20 cellular contexts compared by ENCODE assay signal in genomic region chr1:1332774-1333480, GRCh38. TPM values are rescaled to one million over a fixed set of nuclear protein-coding genes. Genes with fewer than 3 reads are reported as not detected.
DNase-seq lines count a peak whose midpoint lies in the region; ATAC-seq, FAIRE-seq and TF ChIP-seq lines count a peak whose summit lies in the region.
"Had no signal": no experiment of that assay in that cellular context is flagged by ENCODE, and none has a peak within 500 bp of the region (broad histone marks: within the 10 kb centered on the region; RNA-seq: fewer than 3 reads in every experiment).

No MANE protein-coding gene starts in this region.

- no peak overlapping the region for H2BK120ac ChIP-seq in H1 (replicated peaks; ENCODE audit: low read depth, low read length)
- no peak overlapping the region for H2BK120ac ChIP-seq in trophoblast cell (ENCODE audit: insufficient read depth, low read length, poor library complexity)

- H3K4me1 ChIP-seq in H1 (replicated peaks in 1 of 4; ENCODE audit: control insufficient read depth in 3 of 4, insufficient read depth in 4 of 4, low read length in 3 of 4): no peaks in the 10 kb centered on the region; a peak in 2 of 7 replicates
- no peaks in the 10 kb centered on the region for H3K4me1 ChIP-seq in trophoblast cell (ENCODE audit: control insufficient read depth in 1 of 2, insufficient read depth in 2 of 2, low read length in 2 of 2)
- H3K4me1 ChIP-seq in heart left ventricle: peaks cover 0 to 29% (median 8%) of the 10 kb centered on the region in 12 donors
- H3K4me1 ChIP-seq: ascending aorta had no signal

- no peak overlapping the region for H3K56ac ChIP-seq in H1 (replicated peaks; ENCODE audit: insufficient read length, low read depth, low read length)

- H4K12ac ChIP-seq in trophoblast cell (ENCODE audit: low read depth, low read length): no peak overlapping the region

- H2BK12ac ChIP-seq in H1 (ENCODE audit: low read depth, low read length) (no peak overlapping the region), trophoblast cell (ENCODE audit: low read length) (no peak overlapping the region)

- H3K27ac ChIP-seq in H1 (ENCODE audit: low read depth, low read length): no peak overlapping the region
- H3K27ac ChIP-seq in trophoblast cell (ENCODE audit: low read depth, low read length): no peak overlapping the region
- H3K27ac ChIP-seq in heart left ventricle: no peak overlapping the region
- H3K27ac ChIP-seq: ascending aorta, BLaER1, coronary artery, right atrium auricular region, tibial artery had no signal

- 91% methylated on average over 34 of the region's 48 CpGs; no CpG with 5 or more reads in 1 of the 2 experiments for WGBS in H1 (ENCODE audit: extremely low coverage in 1 of 2, insufficient coverage in 1 of 2, insufficient read length in 1 of 2, insufficient replicate concordance in 2 of 2, low coverage in 1 of 2, low lambda C conversion rate in 2 of 2, missing lambda C conversion rate in 1 of 2), 2 experiments
- WGBS in trophoblast cell (ENCODE audit: extremely low coverage, insufficient coverage, insufficient read length): no CpG with 5 or more reads among the region's 48 CpGs
- 83 to 89% (median 88%) methylated on average over 28 to 48 of the region's 48 CpGs for whole genome bisulfite sequencing in heart left ventricle, 4 donors

- H3K36me3 ChIP-seq in H1 (ENCODE audit: control insufficient read depth in 2 of 4, insufficient read depth in 4 of 4, low read length in 3 of 4): peaks cover 0 to 9% (median under 1%) of the 10 kb centered on the region in 4 experiments; a peak in 3 of 8 replicates
- H3K36me3 ChIP-seq in trophoblast cell (ENCODE audit: control insufficient read depth in 1 of 2, insufficient read depth in 2 of 2, low read length in 2 of 2): peaks cover 31 to 32% of the 10 kb centered on the region in 2 experiments
- H3K36me3 ChIP-seq in heart left ventricle: peaks cover 0 to 31% (median 18%) of the 10 kb centered on the region in 9 donors
- peaks cover 4% of the 10 kb centered on the region for H3K36me3 ChIP-seq in MG63

- H3K79me2 ChIP-seq in H1 (ENCODE audit: control insufficient read depth in 1 of 2, insufficient read depth in 2 of 2, low read length in 2 of 2) (no peaks in the 10 kb centered on the region), trophoblast cell (ENCODE audit: control insufficient read depth, insufficient read depth, low read length, poor library complexity) (no peaks in the 10 kb centered on the region)

- CTCF ChIA-PET in H1 (lab: Charles Lee; ENCODE audit: partially characterized antibody): interaction anchor here (2.2 kb wide), 1 partner anchor 41 kb away, joined by 5 read pairs; no protein-coding TSS in a partner anchor

- H4K91ac ChIP-seq in H1 (replicated peaks; ENCODE audit: insufficient read length, low read length) (no peak overlapping the region), trophoblast cell (ENCODE audit: low read depth, low read length) (no peak overlapping the region)

- intact Hi-C loops in heart left ventricle (cut with DNase I): no loop called here

- H2AFZ ChIP-seq in H1 (ENCODE audit: low read length) (no peak overlapping the region), trophoblast cell (ENCODE audit: insufficient read depth, low read length, poor library complexity) (no peak overlapping the region)

- H4K8ac ChIP-seq in H1 (ENCODE audit: extremely low read depth, insufficient read depth, low read length) (no peak overlapping the region), trophoblast cell (ENCODE audit: low read depth, low read length) (no peak overlapping the region)

- H3K9me3 ChIP-seq in H1 (ENCODE audit: insufficient read depth in 2 of 2, low read depth in 1 of 2, low read length in 1 of 2): peaks cover 0 to 6% of the 10 kb centered on the region in 2 experiments; a peak in 2 of 4 replicates
- H3K9me3 ChIP-seq in trophoblast cell (ENCODE audit: insufficient read depth, low read depth, low read length): peaks cover 12% of the 10 kb centered on the region
- H3K9me3 ChIP-seq in heart left ventricle: no peaks in the 10 kb centered on the region
- H3K9me3 ChIP-seq in MG63: no peaks in the 10 kb centered on the region
- H3K9me3 ChIP-seq: ascending aorta, BLaER1, right atrium auricular region, tibial artery had no signal

- H3K4ac ChIP-seq in H1 (replicated peaks; ENCODE audit: insufficient read length, low read depth, low read length) (no peak overlapping the region), trophoblast cell (ENCODE audit: low read depth, low read length) (no peak overlapping the region)

- H3K4me3 ChIP-seq in H1 (ENCODE audit: extremely low read depth in 1 of 4, insufficient read depth in 2 of 4, low read depth in 3 of 4, low read length in 4 of 4) (no peak overlapping the region), trophoblast cell (ENCODE audit: low read depth, low read length) (no peak overlapping the region), heart left ventricle (no peak overlapping the region), MG63 (no peak overlapping the region)
- H3K4me3 ChIP-seq: ascending aorta, BLaER1, coronary artery, right atrium auricular region, tibial artery had no signal

- H2BK15ac ChIP-seq in H1 (ENCODE audit: low read length): no peak overlapping the region

- H2BK5ac ChIP-seq in H1 (ENCODE audit: low read depth, low read length) (no peak overlapping the region), trophoblast cell (ENCODE audit: low read depth, low read length, poor library complexity) (no peak overlapping the region)

- ATAC-seq in heart left ventricle (no peak), HG03571 (IDR thresholded peaks at IDR 0.05; ENCODE audit: unreplicated experiment) (no peak)

- FAIRE-seq in H1 (lab: Jason Lieb, UNC): no peak
- FAIRE-seq: H54 had no signal

- H3K79me1 ChIP-seq in H1 (ENCODE audit: low read depth, low read length) (peaks cover 6% of the 10 kb centered on the region; the same call in 1 of the 2 replicates), trophoblast cell (ENCODE audit: low read length) (no peaks in the 10 kb centered on the region)

- no peak overlapping the region for H3K9ac ChIP-seq in H1 (replicated peaks in 1 of 4; ENCODE audit: extremely low read depth in 1 of 4, low read depth in 3 of 4, low read length in 3 of 4)
- no peak overlapping the region for H3K9ac ChIP-seq in trophoblast cell (ENCODE audit: low read length)
- H3K9ac ChIP-seq: BLaER1 had no signal

- no peak overlapping the region for H4K5ac ChIP-seq in H1 (ENCODE audit: insufficient read length, low read depth, low read length)

- TF ChIP-seq EP300 in H1 (IDR thresholded peaks at IDR 0.05; ENCODE audit: borderline replicate concordance in 1 of 2, low read depth in 2 of 2, low read length in 2 of 2): no peak

- H2AK5ac ChIP-seq in H1 (ENCODE audit: low read depth, low read length) (no peak overlapping the region), trophoblast cell (ENCODE audit: low read length) (no peak overlapping the region)

- peaks cover 2% of the 10 kb centered on the region; the same call in 1 of the 2 replicates for H3K23me2 ChIP-seq in H1 (ENCODE audit: low read depth, low read length)

- DNase-seq in H1 (ENCODE audit: low read depth in 1 of 2, low spot score in 2 of 2): no peak
- peak; percentile 49 to 73 for DNase-seq in trophoblast cell
- DNase-seq in heart left ventricle: no peak
- DNase-seq in MG63: no peak
- DNase-seq: activated CD4-positive, CD25-positive, alpha-beta regulatory T cell; activated gamma-delta T cell treated with Interleukin-2 at 50 U/mL for 16 hours; DMS79; hypothalamus; KBM-7; NCI-H1436 treated with DMSO at 0.1 percent for 48 hours; NCI-H510A treated with DMSO at 0.1 percent for 48 hours; stimulated activated CD8-positive, alpha-beta memory T cell treated with anti-CD3 and anti-CD28 coated beads, Interleukin-4, amount 100 ng/mL, for 48 hours; tibial artery had no signal

- H3K14ac ChIP-seq in H1 (ENCODE audit: insufficient read length) (no peak overlapping the region), trophoblast cell (ENCODE audit: low read length) (no peak overlapping the region)

- no peak overlapping the region for H2BK20ac ChIP-seq in H1 (ENCODE audit: low read length)

- peaks cover 10 to 32% of the 10 kb centered on the region in 2 experiments for H4K20me1 ChIP-seq in H1 (replicated peaks in 1 of 2; ENCODE audit: control insufficient read depth in 1 of 2, insufficient read depth in 2 of 2, low read length in 2 of 2)

- POLR2A ChIA-PET in H1 (lab: Charles Lee; ENCODE audit: partially characterized antibody): interaction anchor here (0.7 to 9.0 kb wide), 10 partner anchors 12 to 69 kb away, joined by 3 to 134 read pairs (median 3); partner anchors contain the start of gene AURKAIP1

- H3K18ac ChIP-seq in H1 (ENCODE audit: extremely low read depth, low read length) (no peak overlapping the region), trophoblast cell (ENCODE audit: low read length) (no peak overlapping the region)

- no peak for TF ChIP-seq CTCF in H1 (IDR thresholded peaks at IDR 0.05; ENCODE audit: control extremely low read depth in 1 of 3, insufficient read depth in 1 of 3, low read depth in 1 of 3, low read length in 3 of 3)
- TF ChIP-seq CTCF in heart left ventricle (IDR thresholded peaks at IDR 0.05): no peak

- no peak; a peak in 1 of 3 replicates for TF ChIP-seq POLR2A in H1 (IDR thresholded peaks at IDR 0.05; ENCODE audit: control extremely low read depth in 1 of 2, low read depth in 2 of 2, low read length in 2 of 2)
- no peak for TF ChIP-seq POLR2A in heart left ventricle (IDR thresholded peaks at IDR 0.05)

- H3K4me2 ChIP-seq in H1 (ENCODE audit: insufficient read depth in 1 of 2, low read depth in 2 of 2, low read length in 2 of 2) (no peak overlapping the region), trophoblast cell (ENCODE audit: low read length) (no peak overlapping the region)
- H3K4me2 ChIP-seq: BLaER1 had no signal

- no peak for TF ChIP-seq RAD21 in H1 (IDR thresholded peaks at IDR 0.05 in 1 of 2, conservative IDR thresholded peaks at IDR 0.05 in 1 of 2; ENCODE audit: low read depth in 2 of 2, low read length in 2 of 2)

- H3K27me3 ChIP-seq in H1 (replicated peaks in 1 of 4; ENCODE audit: control insufficient read depth in 3 of 4, extremely low read depth in 1 of 4, insufficient read depth in 3 of 4, low read length in 3 of 4) (no peaks in the 10 kb centered on the region; a peak in 1 of 7 replicates), trophoblast cell (ENCODE audit: insufficient read depth, low read length) (no peaks in the 10 kb centered on the region), heart left ventricle (no peaks in the 10 kb centered on the region), MG63 (no peaks in the 10 kb centered on the region)
- H3K27me3 ChIP-seq: ascending aorta, BLaER1, right atrium auricular region, tibial artery had no signal

- H3K23ac ChIP-seq in H1 (ENCODE audit: insufficient read length) (no peak overlapping the region), trophoblast cell (ENCODE audit: low read length) (no peak overlapping the region)

RNA-seq across cellular contexts. Expression of gene TAS1R3, which starts 1.8 kb away (rescaled TPM):
- 1.1 TPM for polyA plus RNA-seq in PFSK-1 (2012; ENCODE audit: insufficient read length, low read depth)
- 0.11 and 0.19 TPM in 2 replicates for total RNA-seq in H1 (2021; fragmentation: NEBNext Ultra II Directional; extraction: Animal tissue kit (Norgen Biotek cat#: 25700))
- polyA plus RNA-seq in H1 (2011; rRNA removed) (0.03 and 0.16 TPM in 2 replicates), heart left ventricle (1 to 10 TPM in 1 of 2 donors, under 1 TPM in 1; 0.24 to 1.3 TPM)
- polyA plus RNA-seq in H1 (2011; cell fraction: cytosol; rRNA removed): 0.06 TPM
- polyA plus RNA-seq in H1 (2011; cell fraction: nucleus; rRNA removed): 0.64 TPM
- polyA plus RNA-seq in H1 (2012, experiment 1 of 2): 0.12 to 0.22 TPM (median 0.17 TPM) in 4 replicates
- 0.14 TPM for polyA plus RNA-seq in H1 (2012, experiment 2 of 2)
- polyA plus RNA-seq in H1 (2013, experiment 1 of 2): 0.04 TPM
- 0.02 TPM for polyA plus RNA-seq in H1 (2013, experiment 2 of 2)
- 0.05 TPM in 1 of 2 replicates, not detected in the other for polyA minus RNA-seq in H1 (2011; rRNA and poly(A)+ RNA removed)
- polyA minus RNA-seq in H1 (2011; cell fraction: cytosol; rRNA and poly(A)+ RNA removed): not detected
- 0.40 TPM for polyA minus RNA-seq in H1 (2011; cell fraction: nucleus; rRNA and poly(A)+ RNA removed)
- 0.17 and 0.21 TPM in 2 replicates for polyA plus RNA-seq in trophoblast cell (2013)
- total RNA-seq in heart left ventricle: under 1 TPM; 0.21 to 0.80 (median 0.38) TPM
- not detected in 2 replicates for total RNA-seq in MG63 (2014; rRNA removed; shearing (Covaris generic); ENCODE audit: low replicate concordance)

RNA-seq across cellular contexts. Expression of gene CPTP, which starts 8.3 kb away (rescaled TPM):
- polyA plus RNA-seq in PFSK-1 (2012; ENCODE audit: insufficient read length, low read depth): 70.2 TPM
- 10.6 and 13.3 TPM in 2 replicates for total RNA-seq in H1 (2021; fragmentation: NEBNext Ultra II Directional; extraction: Animal tissue kit (Norgen Biotek cat#: 25700))
- polyA plus RNA-seq in H1 (2011; rRNA removed) (8.1 and 13.4 TPM in 2 replicates), heart left ventricle (100 to 1,000 TPM in 1 of 2 donors, 10 to 100 TPM in 1; 57.6 to 226 TPM)
- polyA plus RNA-seq in H1 (2011; cell fraction: cytosol; rRNA removed): 7.0 TPM
- polyA plus RNA-seq in H1 (2011; cell fraction: nucleus; rRNA removed): 8.0 TPM
- 5.8 to 8.6 TPM (median 8.1 TPM) in 4 replicates for polyA plus RNA-seq in H1 (2012, experiment 1 of 2)
- polyA plus RNA-seq in H1 (2012, experiment 2 of 2): 9.5 TPM
- 10.1 TPM for polyA plus RNA-seq in H1 (2013, experiment 1 of 2)
- 9.7 TPM for polyA plus RNA-seq in H1 (2013, experiment 2 of 2)
- polyA minus RNA-seq in H1 (2011; rRNA and poly(A)+ RNA removed): 2.2 and 3.2 TPM in 2 replicates
- 6.8 TPM for polyA minus RNA-seq in H1 (2011; cell fraction: cytosol; rRNA and poly(A)+ RNA removed)
- polyA minus RNA-seq in H1 (2011; cell fraction: nucleus; rRNA and poly(A)+ RNA removed): 11.6 TPM
- 20.9 and 21.3 TPM in 2 replicates for polyA plus RNA-seq in trophoblast cell (2013)
- 100 to 1,000 TPM in 2 of 9 donors, 10 to 100 TPM in 7; 50.7 to 220 (median 72.4) TPM for total RNA-seq in heart left ventricle
- 18.1 and 31.1 TPM in 2 replicates for total RNA-seq in MG63 (2014; rRNA removed; shearing (Covaris generic); ENCODE audit: low replicate concordance)

RNA-seq across cellular contexts. Expression of gene INTS11, which starts 8.5 kb away (rescaled TPM):
- polyA plus RNA-seq in PFSK-1 (2012; ENCODE audit: insufficient read length, low read depth): 298 TPM
- 113 and 116 TPM in 2 replicates for total RNA-seq in H1 (2021; fragmentation: NEBNext Ultra II Directional; extraction: Animal tissue kit (Norgen Biotek cat#: 25700))
- polyA plus RNA-seq in H1 (2011; rRNA removed) (243 and 324 TPM in 2 replicates), heart left ventricle (100 to 1,000 TPM in 1 of 2 donors, 10 to 100 TPM in 1; 81.7 to 117 TPM)
- polyA plus RNA-seq in H1 (2011; cell fraction: cytosol; rRNA removed): 210 TPM
- 662 TPM for polyA plus RNA-seq in H1 (2011; cell fraction: nucleus; rRNA removed)
- polyA plus RNA-seq in H1 (2012, experiment 1 of 2): 121 to 180 TPM (median 164 TPM) in 4 replicates
- 131 TPM for polyA plus RNA-seq in H1 (2012, experiment 2 of 2)
- 99.2 TPM for polyA plus RNA-seq in H1 (2013, experiment 1 of 2)
- 89.5 TPM for polyA plus RNA-seq in H1 (2013, experiment 2 of 2)
- polyA minus RNA-seq in H1 (2011; rRNA and poly(A)+ RNA removed): 115 and 144 TPM in 2 replicates
- 86.7 TPM for polyA minus RNA-seq in H1 (2011; cell fraction: cytosol; rRNA and poly(A)+ RNA removed)
- 144 TPM for polyA minus RNA-seq in H1 (2011; cell fraction: nucleus; rRNA and poly(A)+ RNA removed)
- 86.5 and 92.0 TPM in 2 replicates for polyA plus RNA-seq in trophoblast cell (2013)
- 10 to 100 TPM; 46.8 to 91.3 (median 67.6) TPM for total RNA-seq in heart left ventricle
- total RNA-seq in MG63 (2014; rRNA removed; shearing (Covaris generic); ENCODE audit: low replicate concordance): 55.9 and 70.5 TPM in 2 replicates

RNA-seq across cellular contexts. Expression of gene DVL1, which starts 16.3 kb away (rescaled TPM):
- polyA plus RNA-seq in PFSK-1 (2012; ENCODE audit: insufficient read length, low read depth): 148 TPM
- 56.0 and 58.9 TPM in 2 replicates for total RNA-seq in H1 (2021; fragmentation: NEBNext Ultra II Directional; extraction: Animal tissue kit (Norgen Biotek cat#: 25700))
- polyA plus RNA-seq in H1 (2011; rRNA removed) (39.4 and 59.8 TPM in 2 replicates), heart left ventricle (100 to 1,000 TPM; 110 to 129 TPM)
- 45.1 TPM for polyA plus RNA-seq in H1 (2011; cell fraction: cytosol; rRNA removed)
- polyA plus RNA-seq in H1 (2011; cell fraction: nucleus; rRNA removed): 354 TPM
- 29.6 to 56.3 TPM (median 52.4 TPM) in 4 replicates for polyA plus RNA-seq in H1 (2012, experiment 1 of 2)
- polyA plus RNA-seq in H1 (2012, experiment 2 of 2): 32.5 TPM
- 41.1 TPM for polyA plus RNA-seq in H1 (2013, experiment 1 of 2)
- 37.2 TPM for polyA plus RNA-seq in H1 (2013, experiment 2 of 2)
- 16.1 and 16.9 TPM in 2 replicates for polyA minus RNA-seq in H1 (2011; rRNA and poly(A)+ RNA removed)
- 33.2 TPM for polyA minus RNA-seq in H1 (2011; cell fraction: cytosol; rRNA and poly(A)+ RNA removed)
- polyA minus RNA-seq in H1 (2011; cell fraction: nucleus; rRNA and poly(A)+ RNA removed): 81.8 TPM
- 49.5 and 53.4 TPM in 2 replicates for polyA plus RNA-seq in trophoblast cell (2013)
- 100 to 1,000 TPM in 3 of 9 donors, 10 to 100 TPM in 6; 75.3 to 177 (median 85.3) TPM for total RNA-seq in heart left ventricle
- 55.3 and 107 TPM in 2 replicates for total RNA-seq in MG63 (2014; rRNA removed; shearing (Covaris generic); ENCODE audit: low replicate concordance)

RNA-seq across cellular contexts. Expression of gene PUSL1, which starts 24.5 kb away (rescaled TPM):
- polyA plus RNA-seq in PFSK-1 (2012; ENCODE audit: insufficient read length, low read depth): 87.9 TPM
- 38.8 and 40.1 TPM in 2 replicates for total RNA-seq in H1 (2021; fragmentation: NEBNext Ultra II Directional; extraction: Animal tissue kit (Norgen Biotek cat#: 25700))
- polyA plus RNA-seq in H1 (2011; rRNA removed) (87.4 and 108 TPM in 2 replicates), heart left ventricle (10 to 100 TPM; 16.0 to 16.2 TPM)
- 56.9 TPM for polyA plus RNA-seq in H1 (2011; cell fraction: cytosol; rRNA removed)
- 65.9 TPM for polyA plus RNA-seq in H1 (2011; cell fraction: nucleus; rRNA removed)
- polyA plus RNA-seq in H1 (2012, experiment 1 of 2): 19.3 to 37.6 TPM (median 34.0 TPM) in 4 replicates
- polyA plus RNA-seq in H1 (2012, experiment 2 of 2): 38.4 TPM
- 27.2 TPM for polyA plus RNA-seq in H1 (2013, experiment 1 of 2)
- 25.7 TPM for polyA plus RNA-seq in H1 (2013, experiment 2 of 2)
- 8.7 and 9.3 TPM in 2 replicates for polyA minus RNA-seq in H1 (2011; rRNA and poly(A)+ RNA removed)
- 14.0 TPM for polyA minus RNA-seq in H1 (2011; cell fraction: cytosol; rRNA and poly(A)+ RNA removed)
- polyA minus RNA-seq in H1 (2011; cell fraction: nucleus; rRNA and poly(A)+ RNA removed): 30.1 TPM
- polyA plus RNA-seq in trophoblast cell (2013): 29.8 and 34.5 TPM in 2 replicates
- total RNA-seq in heart left ventricle: 10 to 100 TPM in 4 of 9 donors, 1 to 10 TPM in 5; 6.8 to 17.7 (median 9.7) TPM
- total RNA-seq in MG63 (2014; rRNA removed; shearing (Covaris generic); ENCODE audit: low replicate concordance): 46.7 and 53.3 TPM in 2 replicates

Comparison
In these comparisons a context has a peak if more than half of its experiments do, and no peak if none do; other contexts are left out.
1. DNase-seq: peak in trophoblast cell (2 of 2); none in H1 (0 of 2), heart left ventricle (0 of 5) and MG63 (single experiment).